ENCODE assay signal across 13 cellular contexts in genomic region chr10:102599565-102600327, GRCh38. TPM values are rescaled to one million over a fixed set of nuclear protein-coding genes. Genes with fewer than 3 reads are reported as not detected.
DNase-seq lines count a peak whose midpoint lies in the region; ATAC-seq and TF ChIP-seq lines count a peak whose summit lies in the region.
"Had no signal": no experiment of that assay in that cellular context is flagged by ENCODE, and none has a peak within 500 bp of the region (broad histone marks: within the 10 kb centered on the region; RNA-seq: fewer than 3 reads in every experiment).

No MANE protein-coding gene starts in this region.

- WGBS in endodermal cell (ENCODE audit: insufficient coverage in 1 of 2, insufficient read length in 1 of 2), 2 experiments = 76 to 87% methylated on average over 3 to 7 of the region's 7 CpGs
- WGBS in lung, 2 donors = 7 to 33% methylated on average over 7 of the region's 7 CpGs
- 40 to 81% methylated on average over 1 to 7 of the region's 7 CpGs for WGBS in transverse colon (ENCODE audit: low coverage in 1 of 2), 2 donors

- peaks cover 13% of the 10 kb centered on the region for H3K4me1 Mint-ChIP-seq in endodermal cell
- H3K4me1 Mint-ChIP-seq in T-helper 17 cell = peaks cover 2% of the 10 kb centered on the region

- no peaks in the 10 kb centered on the region for H4K20me1 ChIP-seq in Loucy (ENCODE audit: insufficient read depth, low read length, poor library complexity, severe bottlenecking)

- TF ChIP-seq EP300 in transverse colon (IDR thresholded peaks at IDR 0.05; ENCODE audit: low read depth) = no peak

- peak overlapping the region; percentile 74 for H3K4me2 ChIP-seq in Loucy (ENCODE audit: low read depth, low read length, poor library complexity, severe bottlenecking)

- intact Hi-C loops in transverse colon (cut with DNase I; ENCODE audit: low total_unique reads) (no loop called here), sciatic nerve (cut with DNase I) (no loop called here)

- H3K27me3 ChIP-seq in Loucy (ENCODE audit: insufficient read depth, low read length, poor library complexity, severe bottlenecking) = no peaks in the 10 kb centered on the region
- no peaks in the 10 kb centered on the region for H3K27me3 ChIP-seq in endodermal cell (ENCODE audit: control insufficient read depth, insufficient read depth, low read length, poor library complexity, severe bottlenecking)
- H3K27me3 ChIP-seq in lung (ENCODE audit: control insufficient read depth, insufficient read depth) = no peaks in the 10 kb centered on the region
- no peaks in the 10 kb centered on the region for H3K27me3 ChIP-seq in transverse colon

- H3K27me3 Mint-ChIP-seq in endodermal cell (ENCODE audit: insufficient read depth) (no peaks in the 10 kb centered on the region), T-helper 17 cell (no peaks in the 10 kb centered on the region)

- H2AFZ ChIP-seq in Loucy (ENCODE audit: low read length) = no peak overlapping the region
- H2AFZ ChIP-seq: GM23248 had no signal

- H3K4me1 ChIP-seq in Loucy (ENCODE audit: insufficient read depth, low read length, poor library complexity, severe bottlenecking) (peaks cover 50% of the 10 kb centered on the region), endodermal cell (ENCODE audit: control insufficient read depth, insufficient read depth, low read length) (peaks cover 2% of the 10 kb centered on the region), lung (ENCODE audit: control insufficient read depth in 2 of 2, insufficient read depth in 2 of 2, low read length in 2 of 2) (peaks cover 10 to 39% of the 10 kb centered on the region in 2 donors), transverse colon (peaks cover 4 to 34% (median 12%) of the 10 kb centered on the region in 4 donors)

- no peaks in the 10 kb centered on the region for H3K79me2 ChIP-seq in Loucy (ENCODE audit: insufficient read depth, low read length)

- H3K9me3 ChIP-seq in Loucy (ENCODE audit: insufficient read depth, low read depth, low read length) = no peaks in the 10 kb centered on the region
- no peaks in the 10 kb centered on the region for H3K9me3 ChIP-seq in endodermal cell (ENCODE audit: control insufficient read depth, low read length)
- H3K9me3 ChIP-seq in lung (ENCODE audit: control insufficient read depth in 2 of 2, insufficient read depth in 1 of 2, low read length in 1 of 2) = no peaks in the 10 kb centered on the region
- no peaks in the 10 kb centered on the region for H3K9me3 ChIP-seq in transverse colon
- no peaks in the 10 kb centered on the region for H3K9me3 ChIP-seq in T-helper 17 cell (ENCODE audit: control insufficient read depth, low read length, poor library complexity, severe bottlenecking)

- DNase-seq in endodermal cell = peak; percentile 30
- DNase-seq in lung (ENCODE audit: low spot score) = no peak
- no peak for DNase-seq in transverse colon
- no peak for DNase-seq in sciatic nerve (ENCODE audit: low spot score)
- DNase-seq in T-helper 17 cell = no peak
- DNase-seq in SHP77 (lab: John Stamatoyannopoulos, UW) = no peak
- DNase-seq: activated effector memory CD4-positive, alpha-beta T cell treated with Interleukin-2 at 50 U/mL for 16 hours; cortex of kidney; DMS79 treated with DMSO at 0.1 percent for 48 hours; GM23248; T1000 had no signal

- H3K27ac ChIP-seq in endodermal cell (ENCODE audit: low read depth, low read length) (peak overlapping the region; percentile 45), lung (ENCODE audit: low read depth in 1 of 2, low read length in 1 of 2) (peak overlapping the region; percentile 43 to 74), transverse colon (peak overlapping the region in 3 of 4 donors; percentile 31 to 39 (median 31))
- H3K27ac ChIP-seq: GM23248 had no signal

- H3F3A ChIP-seq in Loucy (ENCODE audit: low read depth) = peaks cover 5% of the 10 kb centered on the region; the same call in 1 of the 2 replicates

- no peak for ATAC-seq in lung (ENCODE audit: insufficient read depth, low FRiP score)
- no peak for ATAC-seq in sciatic nerve
- no peak for ATAC-seq in GM21576 (IDR thresholded peaks at IDR 0.05; ENCODE audit: unreplicated experiment)
- ATAC-seq in T-helper 17 cell = no peak

- H3K36me3 Mint-ChIP-seq in endodermal cell (ENCODE audit: low read depth) (peaks cover 33% of the 10 kb centered on the region), T-helper 17 cell (ENCODE audit: low read depth) (peaks cover 3% of the 10 kb centered on the region)

- H3K4me3 ChIP-seq in Loucy (ENCODE audit: low read length, poor library complexity, severe bottlenecking) = peak overlapping the region; percentile 50
- H3K4me3 ChIP-seq in endodermal cell (ENCODE audit: low read length) = no peak overlapping the region
- no peak overlapping the region for H3K4me3 ChIP-seq in lung
- no peak overlapping the region for H3K4me3 ChIP-seq in transverse colon
- H3K4me3 ChIP-seq: GM23248 had no signal

- peak overlapping the region; percentile 55 for H3K9ac ChIP-seq in Loucy (ENCODE audit: low read depth, low read length, poor library complexity, severe bottlenecking)
- no peak overlapping the region for H3K9ac ChIP-seq in endodermal cell (ENCODE audit: extremely low read depth, low read length, poor library complexity, severe bottlenecking)
- H3K9ac ChIP-seq: GM23248 had no signal

- no peak for TF ChIP-seq POLR2A in transverse colon (IDR thresholded peaks at IDR 0.05)

- peaks cover 66% of the 10 kb centered on the region; the same call in 1 of the 2 replicates for H3K36me3 ChIP-seq in Loucy (ENCODE audit: insufficient read depth, low read length)
- H3K36me3 ChIP-seq in endodermal cell (ENCODE audit: control insufficient read depth, insufficient read depth, low read length) = peaks cover 36% of the 10 kb centered on the region
- peaks cover 0 to 30% of the 10 kb centered on the region in 2 donors for H3K36me3 ChIP-seq in lung (ENCODE audit: control insufficient read depth in 2 of 2, insufficient read depth in 2 of 2, low read length in 2 of 2)
- H3K36me3 ChIP-seq in transverse colon = peaks cover 0 to 12% (median 0%) of the 10 kb centered on the region in 4 donors

- H3K4me3 Mint-ChIP-seq in endodermal cell (no peak overlapping the region), T-helper 17 cell (no peak overlapping the region)

- no peaks in the 10 kb centered on the region for H3K9me2 ChIP-seq in Loucy (replicated peaks; ENCODE audit: low read depth, low read length)

- TF ChIP-seq CTCF in Loucy (conservative IDR thresholded peaks at IDR 0.05; ENCODE audit: low read length) (no peak), endodermal cell (conservative IDR thresholded peaks at IDR 0.05) (no peak), lung (IDR thresholded peaks at IDR 0.05; ENCODE audit: control extremely low read depth, extremely low read depth) (no peak), transverse colon (IDR thresholded peaks at IDR 0.05) (no peak)

- H3K9me3 Mint-ChIP-seq in endodermal cell = no peaks in the 10 kb centered on the region

- in situ Hi-C loops in transverse colon (cut with MboI; ENCODE audit: low pct_ligation_motif_present in 1 of 4, low pct_unique_long_range_greater_than_20kb in 1 of 4, low sequenced_read_pairs in 3 of 4) = loop anchor here in 1 of 4 donors (25.0 kb wide), 1 partner anchor 212 kb away; the partner anchor contains the start of gene NFKB2

- H3K27ac Mint-ChIP-seq in endodermal cell (peak overlapping the region; percentile 53), T-helper 17 cell (no peak overlapping the region)

RNA-seq across cellular contexts. Expression of gene TRIM8, which starts 44.5 kb away (rescaled TPM):
- 10 to 100 TPM; 27.7 to 32.7 TPM for total RNA-seq in endodermal cell
- 55.6 TPM for polyA plus RNA-seq in endodermal cell (2013, experiment 1 of 2)
- 46.3 TPM for polyA plus RNA-seq in endodermal cell (2013, experiment 2 of 2)
- total RNA-seq in lung = 100 to 1,000 TPM; 136 to 173 TPM
- 100 to 1,000 TPM in 1 of 2 donors, 10 to 100 TPM in 1; 81.5 to 104 TPM for polyA plus RNA-seq in lung
- 100 to 1,000 TPM in 1 of 4 donors, 10 to 100 TPM in 3; 59.1 to 108 (median 66.8) TPM for total RNA-seq in transverse colon
- total RNA-seq in sciatic nerve = 164 TPM
- total RNA-seq in T-helper 17 cell = 10 to 100 TPM; 63.6 to 73.0 TPM
